10 cellular contexts compared by ENCODE assay signal in the genomic region with DNA sequence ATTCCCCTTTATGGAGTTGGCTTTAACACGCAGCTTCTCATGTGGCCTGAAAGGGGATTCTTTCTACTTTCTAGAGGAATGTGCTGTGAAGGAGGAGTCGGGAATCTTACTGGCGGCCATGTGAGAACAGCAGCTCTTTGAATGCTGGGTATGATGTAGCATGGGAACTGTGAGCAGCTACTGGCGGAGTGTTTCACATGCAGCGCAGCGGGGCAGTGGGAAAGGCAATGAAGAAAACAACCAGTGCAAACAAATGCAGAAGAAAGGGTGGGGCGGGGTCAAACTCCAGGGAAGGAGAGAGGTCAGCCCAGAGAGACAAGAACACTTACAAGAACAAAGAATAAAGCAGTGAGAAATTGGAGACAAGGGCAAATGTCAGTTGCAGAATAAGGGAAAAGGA.
A peak's percentile ranks its signal among the peaks of the same experiment; 100 is the strongest.
DNase-seq lines count a peak whose midpoint lies in the region; ATAC-seq and TF ChIP-seq lines count a peak whose summit lies in the region.
"Had no signal": no experiment of that assay in that cellular context is flagged by ENCODE, and none has a peak within 500 bp of the region (broad histone marks: within the 10 kb centered on the region; RNA-seq: fewer than 3 reads in every experiment).

No MANE protein-coding gene starts in this region.

- H4K20me1 ChIP-seq in OCI-LY3 (ENCODE audit: insufficient read depth, low read length), result no peaks in the 10 kb centered on the region

- in situ Hi-C loops in gastrocnemius medialis (cut with MboI; ENCODE audit: low sequenced_read_pairs in 4 of 4), result no loop called here

- H2AFZ ChIP-seq in OCI-LY3 (ENCODE audit: low read depth, low read length), result peak overlapping the region; percentile 52; the same call in 1 of the 2 replicates

- no peak for TF ChIP-seq POLR2A in gastrocnemius medialis (IDR thresholded peaks at IDR 0.05)
- no peak for TF ChIP-seq POLR2A in prostate gland (IDR thresholded peaks at IDR 0.05)

- H3K27me3 ChIP-seq in OCI-LY3 (ENCODE audit: low read depth, low read length) (no peaks in the 10 kb centered on the region), gastrocnemius medialis (no peaks in the 10 kb centered on the region), prostate gland (replicated peaks; ENCODE audit: insufficient read depth) (no peaks in the 10 kb centered on the region)

- 89% methylated on average over 7 of the region's 7 CpGs for WGBS in prostate gland

- H3K4me1 ChIP-seq in OCI-LY3 (ENCODE audit: low read length) (peaks cover 21% of the 10 kb centered on the region), gastrocnemius medialis (no peaks in the 10 kb centered on the region), prostate gland (replicated peaks) (no peaks in the 10 kb centered on the region)

- H3K36me3 ChIP-seq in OCI-LY3 (replicated peaks; ENCODE audit: low read depth, low read length), result no peaks in the 10 kb centered on the region
- no peaks in the 10 kb centered on the region for H3K36me3 ChIP-seq in gastrocnemius medialis
- no peaks in the 10 kb centered on the region for H3K36me3 ChIP-seq in prostate gland

- H3K79me2 ChIP-seq in OCI-LY3 (ENCODE audit: low read length), result no peaks in the 10 kb centered on the region

- TF ChIP-seq CTCF in OCI-LY3 (IDR thresholded peaks at IDR 0.05; ENCODE audit: low read depth, low read length), result no peak
- TF ChIP-seq CTCF in gastrocnemius medialis (IDR thresholded peaks at IDR 0.05 in 4 of 5, conservative IDR thresholded peaks at IDR 0.05 in 1 of 5), result no peak
- no peak for TF ChIP-seq CTCF in prostate gland (IDR thresholded peaks at IDR 0.05)

- DNase-seq in Ammon's horn (ENCODE audit: low spot score), result peak; percentile 43
- peak; percentile 0 for DNase-seq in fibroblast of gingiva (ENCODE audit: low read depth)
- DNase-seq in midbrain (lab: John Stamatoyannopoulos, UW), result peak; percentile 1
- DNase-seq in gastrocnemius medialis, result no peak
- no peak for DNase-seq in activated CD4-positive, CD25-positive, alpha-beta regulatory T cell (lab: John Stamatoyannopoulos, UW)
- no peak for DNase-seq in activated CD4-positive, alpha-beta T cell treated with anti-CD3 and anti-CD28 coated beads for 1 hour
- no peak for DNase-seq in prostate gland (ENCODE audit: low spot score)
- DNase-seq: ACHN, NCI-H510A had no signal

- H3K4me3 ChIP-seq in OCI-LY3 (ENCODE audit: low read length) (peak overlapping the region; percentile 51), gastrocnemius medialis (no peak overlapping the region), prostate gland (no peak overlapping the region)

- intact Hi-C loops in gastrocnemius medialis (cut with DNase I; ENCODE audit: low total_unique reads), result no loop called here
- intact Hi-C loops in prostate gland (cut with DNase I), result no loop called here

- H3K4me2 ChIP-seq in OCI-LY3 (ENCODE audit: low read length), result peak overlapping the region; percentile 63

- no peak for ATAC-seq in gastrocnemius medialis

- H3K27ac ChIP-seq in OCI-LY3 (ENCODE audit: low read length) (no peak overlapping the region), gastrocnemius medialis (no peak overlapping the region), prostate gland (no peak overlapping the region)

- H3K9me3 ChIP-seq in OCI-LY3 (ENCODE audit: insufficient read depth, low read length) (no peaks in the 10 kb centered on the region), gastrocnemius medialis (no peaks in the 10 kb centered on the region), prostate gland (no peaks in the 10 kb centered on the region)

- no peak overlapping the region for H3K9ac ChIP-seq in OCI-LY3 (ENCODE audit: low read length)

Comparison
In these comparisons a context has a peak if more than half of its experiments do, and no peak if none do; other contexts are left out.
1. DNase-seq: peak in Ammon's horn (single experiment), fibroblast of gingiva (single experiment) and midbrain (single experiment); none in gastrocnemius medialis (0 of 2), activated CD4-positive, CD25-positive, alpha-beta regulatory T cell (0 of 4), activated CD4-positive, alpha-beta T cell treated with anti-CD3 and anti-CD28 coated beads for 1 hour (single experiment) and prostate gland (single experiment).